1 cellular context compared by ENCODE assay signal in the genomic region with DNA sequence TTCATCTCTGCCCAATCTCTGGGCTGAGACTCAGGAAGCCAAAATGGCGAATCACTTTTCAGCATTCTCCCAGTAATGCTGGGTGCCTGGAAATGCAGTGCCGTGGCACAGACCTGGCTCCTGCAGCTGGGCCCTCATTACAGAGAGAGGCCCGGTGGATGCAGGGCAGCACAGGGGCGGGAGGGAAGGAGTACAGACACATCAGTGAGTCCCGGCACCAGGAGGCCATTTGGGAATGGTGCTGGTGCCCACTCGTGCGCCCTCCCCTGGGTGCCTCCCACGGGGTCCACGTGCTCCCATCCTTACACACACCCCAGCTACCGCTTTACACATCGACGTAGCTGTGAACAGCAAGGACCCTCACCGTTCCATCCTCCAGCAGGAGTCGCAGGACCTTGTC.
TF ChIP-seq lines count a peak whose summit lies in the region.

No MANE protein-coding gene starts in this region.

TF ChIP-seq in IMR-90, 13 proteins besides CTCF, POLR2A, EP300 and RAD21 (continued from another document):
- TF ChIP-seq MAZ (IDR thresholded peaks at IDR 0.05; ENCODE audit: borderline replicate concordance, low read depth, low read length) (no peak), SMC3 (IDR thresholded peaks at IDR 0.05; ENCODE audit: low read depth, low read length) (no peak), MAFK (IDR thresholded peaks at IDR 0.05; ENCODE audit: low read depth, low read length) (no peak), FOS (IDR thresholded peaks at IDR 0.05; ENCODE audit: low read depth, low read length) (no peak), RCOR1 (IDR thresholded peaks at IDR 0.05; ENCODE audit: insufficient replicate concordance, low read length) (no peak), CEBPB (IDR thresholded peaks at IDR 0.05; ENCODE audit: low read depth, low read length) (no peak), CHD1 (IDR thresholded peaks at IDR 0.05; ENCODE audit: low read depth, low read length) (no peak)
TF ChIP-seq in IMR-90: peak in this region for 0.
